In the genomic region with DNA sequence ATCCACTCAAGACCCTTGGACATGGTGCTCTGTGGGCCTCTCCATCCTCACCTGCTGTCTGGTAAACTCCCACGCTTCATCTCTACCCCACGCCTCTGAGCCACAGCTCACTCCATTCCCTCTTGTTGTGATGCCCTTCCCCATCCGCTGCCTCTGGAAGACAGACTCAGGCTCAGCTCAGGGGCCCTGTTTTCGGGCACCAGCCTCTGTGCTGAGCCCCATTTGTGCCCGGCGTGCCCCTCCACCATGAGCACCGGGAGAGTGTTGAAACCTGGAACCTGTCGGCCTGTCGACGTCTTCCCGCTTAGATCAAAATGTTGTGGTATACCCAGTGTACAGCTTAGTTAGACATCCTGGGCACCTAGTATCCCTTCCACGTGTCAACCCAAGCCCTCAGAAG, we compare ENCODE assay signal across 26 cellular contexts. TPM values are rescaled to one million over a fixed set of nuclear protein-coding genes. Genes with fewer than 3 reads are reported as not detected.
"Had no signal": no experiment of that assay in that cellular context is flagged by ENCODE, and none has a peak within 500 bp of the region (broad histone marks: within the 10 kb centered on the region; RNA-seq: fewer than 3 reads in every experiment).

No MANE protein-coding gene starts in this region.

- FAIRE-seq: HTR-8/SVneo, K562, RCC 7860 had no signal

- H3K4me3 ChIP-seq: K562 had no signal

- H3K9me3 Mint-ChIP-seq: IgD-negative memory B cell had no signal

- H3K9ac ChIP-seq: KMS-11 had no signal

- H3K4me2 ChIP-seq: KMS-11 had no signal

- H3K4me3 Mint-ChIP-seq: IgD-negative memory B cell had no signal

- H3K27ac ChIP-seq: HL-60, KMS-11 had no signal

- H3K36me3 Mint-ChIP-seq: IgD-negative memory B cell had no signal

- H3K27ac Mint-ChIP-seq: IgD-negative memory B cell had no signal

- DNase-seq: Kasumi-1, MM.1S, NCI-H1048, NCI-H1105, NCI-H1417, NCI-H1436 treated with DMSO at 0.1 percent for 48 hours, NCI-H1694 treated with DMSO at 0.1 percent for 48 hours, NCI-H1930, NCI-H2081, NCI-H2107, NCI-H226, NCI-H446, NCI-H510A, NCI-H524 treated with DMSO at 0.1 percent for 48 hours, NCI-H69, NCI-H774, Right ventricle myocardium superior, RPMI8226, SIG-M5 had no signal

- ATAC-seq: K562, SK-N-SH treated with all-trans-retinoic acid at 6 μM for 48 hours had no signal

RNA-seq across cellular contexts. Expression of a gene that starts 6.5 kb away (rescaled TPM):
- polyA plus RNA-seq: IgD-negative memory B cell had no signal
